ENCODE assay signal across 5 cellular contexts in the genomic region with DNA sequence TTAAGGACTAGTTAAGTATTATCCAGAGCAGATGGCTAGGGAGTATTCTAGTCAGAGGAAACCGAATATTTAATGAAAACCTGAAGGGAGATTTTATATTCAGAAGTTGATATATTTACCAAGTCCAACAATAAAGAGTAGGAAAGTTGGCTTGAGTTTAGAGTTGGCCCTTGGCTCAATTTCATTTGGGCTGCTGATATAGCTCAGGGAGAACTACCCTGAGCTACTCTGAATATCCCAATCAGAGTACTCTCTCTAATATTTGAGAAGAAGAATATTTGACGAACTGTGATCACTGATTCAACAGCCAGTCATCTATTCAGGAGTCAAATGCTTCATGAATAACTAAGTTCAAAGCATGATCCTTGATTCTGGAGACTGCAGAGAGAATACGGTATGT.
"Had no signal": no experiment of that assay in that cellular context is flagged by ENCODE, and none has a peak within 500 bp of the region (broad histone marks: within the 10 kb centered on the region; RNA-seq: fewer than 3 reads in every experiment).

No MANE protein-coding gene starts in this region.

- H3K9me3 Mint-ChIP-seq: IgD-negative memory B cell had no signal

- DNase-seq: IMR-90 had no signal

- ATAC-seq: HepG2, K562 had no signal

- H3K27ac ChIP-seq: HL-60 had no signal

- H3K27me3 Mint-ChIP-seq: IgD-negative memory B cell had no signal

- H3K27ac Mint-ChIP-seq: IgD-negative memory B cell had no signal

- H3K4me3 ChIP-seq: K562 had no signal

- H3K4me3 Mint-ChIP-seq: IgD-negative memory B cell had no signal
